In the genomic region with DNA sequence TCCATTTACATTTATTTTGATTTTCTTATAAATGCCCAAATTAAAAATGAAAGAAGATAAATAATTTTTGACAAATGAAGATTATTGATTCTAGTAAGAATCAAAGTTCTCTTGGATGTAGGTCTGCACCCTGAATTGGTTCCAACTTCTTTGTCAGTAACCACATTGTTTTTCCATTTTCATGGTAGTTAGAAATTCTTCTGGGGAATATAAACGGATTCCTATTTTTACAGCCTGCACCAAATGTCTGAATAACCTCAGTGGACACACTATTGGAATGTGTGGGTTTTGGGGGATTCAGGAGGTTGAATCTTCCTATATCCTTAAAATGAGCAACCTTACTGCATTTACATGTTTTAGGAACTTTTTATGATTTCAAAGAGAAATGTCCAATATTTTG, we compare ENCODE assay signal across 28 cellular contexts.
"Had no signal": no experiment of that assay in that cellular context is flagged by ENCODE, and none has a peak within 500 bp of the region (broad histone marks: within the 10 kb centered on the region; RNA-seq: fewer than 3 reads in every experiment).

No MANE protein-coding gene starts in this region.

- DNase-seq: naive thymus-derived CD8-positive, alpha-beta T cell; occipital lobe; ovary; posterior cingulate gyrus; psoas muscle; right cardiac atrium; right lobe of liver; sigmoid colon; spleen; stimulated activated CD4-positive, alpha-beta T cell treated with anti-CD3 and anti-CD28 coated beads, Interleukin-12 subunit alpha, Interleukin-12 subunit beta, amount 100 ng/mL, for 4 hours; stimulated activated CD4-positive, alpha-beta T cell treated with anti-CD3 and anti-CD28 coated beads, Interleukin-1b, Interleukin-23, amount 100 ng/mL, for 48 hours; stimulated activated CD4-positive, alpha-beta T cell treated with anti-CD3 and anti-CD28 coated beads, Interleukin-4, amount 100 ng/mL, for 1 hour; stimulated activated CD4-positive, alpha-beta T cell treated with anti-CD3 and anti-CD28 coated beads, Interleukin-4, amount 100 ng/mL, for 4 hours; stimulated activated CD8-positive, alpha-beta memory T cell treated with anti-CD3 and anti-CD28 coated beads, Interleukin-4, amount 100 ng/mL, for 48 hours; stimulated activated naive CD4-positive, alpha-beta T cell; stimulated activated naive CD8-positive, alpha-beta T cell treated with anti-CD3 and anti-CD28 coated beads, Interleukin-15, amount 100 ng/mL, for 72 hours; stimulated activated naive CD8-positive, alpha-beta T cell treated with anti-CD3 and anti-CD28 coated beads, Interleukin-15, Interleukin-2, amounts not matched to agents 100 U/mL and 50 U/mL, for 24 hours; substantia nigra; testis; tibial artery; transverse colon; upper lobe of right lung; uterus had no signal

- H3K27ac ChIP-seq: neural progenitor cell, ovary, parathyroid adenoma, psoas muscle, right lobe of liver, sigmoid colon, skin epidermis, spleen, suprapubic skin, testis, tibial artery, transverse colon, upper lobe of right lung, uterus had no signal

- H3K9me3 ChIP-seq: ovary, psoas muscle, right lobe of liver, sigmoid colon, spleen, suprapubic skin, testis, tibial artery, transverse colon, upper lobe of right lung, uterus had no signal

- H3K36me3 ChIP-seq: neural progenitor cell, ovary, right lobe of liver, sigmoid colon, spleen, suprapubic skin, tibial artery, transverse colon, upper lobe of right lung, uterus had no signal

- H3K4me1 ChIP-seq: neural progenitor cell, parathyroid adenoma, psoas muscle, right lobe of liver, sigmoid colon, spleen, suprapubic skin, testis, tibial artery, transverse colon, upper lobe of right lung, uterus had no signal

- H3K4me3 ChIP-seq: neural progenitor cell, ovary, psoas muscle, right lobe of liver, sigmoid colon, skin epidermis, smooth muscle cell, spleen, suprapubic skin, testis, tibial artery, transverse colon, upper lobe of right lung, uterus had no signal

- H3K27me3 ChIP-seq: neural progenitor cell, ovary, right lobe of liver, sigmoid colon, spleen, suprapubic skin, testis, tibial artery, transverse colon, upper lobe of right lung, uterus had no signal
